Comparison of ENCODE assay signal across 8 cellular contexts in genomic region chr16:30761427-30761927, GRCh38. TPM values are rescaled to one million over a fixed set of nuclear protein-coding genes. Genes with fewer than 3 reads are reported as not detected.
DNase-seq lines count a peak whose midpoint lies in the region; ATAC-seq and TF ChIP-seq lines count a peak whose summit lies in the region.

No MANE protein-coding gene starts in this region.

- DNase-seq in DMS53 (lab: John Stamatoyannopoulos, UW) (peak; percentile 66), DMS53 treated with DMSO at 0.1 percent for 48 hours (lab: John Stamatoyannopoulos, UW; ENCODE audit: unreplicated experiment) (no peak), NCI-H510A (lab: John Stamatoyannopoulos, UW) (peak; percentile 48), esophagus muscularis mucosa (ENCODE audit: extremely low spot score) (no peak), NCI-H1436 (lab: John Stamatoyannopoulos, UW) (no peak)
- peak; percentile 76 for DNase-seq in activated CD8-positive, alpha-beta memory T cell treated with anti-CD3 and anti-CD28 coated beads for 24 hours

- peaks cover 30 to 39% (median 31%) of the 10 kb centered on the region in 4 donors for H3K4me1 ChIP-seq in esophagus muscularis mucosa

- no peak for TF ChIP-seq POLR2A in esophagus muscularis mucosa (IDR thresholded peaks at IDR 0.05; ENCODE audit: low read depth)

- peak overlapping the region; percentile 78 for H3K4me2 ChIP-seq in neural cell (ENCODE audit: low read length)

- no peak for TF ChIP-seq RAD21 in neural cell (conservative IDR thresholded peaks at IDR 0.05)

- peak overlapping the region; percentile 35 for H2AFZ ChIP-seq in neural cell (ENCODE audit: low read depth, low read length)

- peak overlapping the region; percentile 78 to 90 (median 84) for H3K4me3 ChIP-seq in esophagus muscularis mucosa
- peak overlapping the region; percentile 91 for H3K4me3 ChIP-seq in neural cell (ENCODE audit: low read length)

- TF ChIP-seq EP300 in esophagus muscularis mucosa (IDR thresholded peaks at IDR 0.05) (no peak), neural cell (conservative IDR thresholded peaks at IDR 0.05; ENCODE audit: poor library complexity, severe bottlenecking) (no peak)

- H3K79me2 ChIP-seq in neural cell (replicated peaks; ENCODE audit: insufficient read depth, low read length): peaks cover 26% of the 10 kb centered on the region

- H3K27ac ChIP-seq in esophagus muscularis mucosa (replicated peaks in 1 of 4): peak overlapping the region; percentile 88 to 96 (median 94)
- H3K27ac ChIP-seq in neural cell (ENCODE audit: low read length): peak overlapping the region; percentile 81

- H3K9me3 ChIP-seq in esophagus muscularis mucosa (no peaks in the 10 kb centered on the region), neural cell (ENCODE audit: low read length) (no peaks in the 10 kb centered on the region)

- TF ChIP-seq CTCF in esophagus muscularis mucosa (IDR thresholded peaks at IDR 0.05) (no peak), neural cell (IDR thresholded peaks at IDR 0.05; ENCODE audit: poor library complexity, severe bottlenecking) (no peak)

- no peaks in the 10 kb centered on the region for H4K20me1 ChIP-seq in neural cell (ENCODE audit: insufficient read depth)

- WGBS in esophagus muscularis mucosa: 1% methylated on average over 23 of the region's 64 CpGs

- no peaks in the 10 kb centered on the region for H3F3A ChIP-seq in neural cell (ENCODE audit: insufficient read depth, low read length, poor library complexity, severe bottlenecking)

- H3K9me2 ChIP-seq in neural cell (ENCODE audit: insufficient read depth, low read length): no peaks in the 10 kb centered on the region

- H3K36me3 ChIP-seq in esophagus muscularis mucosa (peaks cover 29 to 60% (median 52%) of the 10 kb centered on the region in 4 donors), neural cell (ENCODE audit: insufficient read depth, low read length) (no peaks in the 10 kb centered on the region)

- H3K27me3 ChIP-seq in esophagus muscularis mucosa: no peaks in the 10 kb centered on the region
- no peaks in the 10 kb centered on the region for H3K27me3 ChIP-seq in neural cell (ENCODE audit: insufficient read depth, low read depth, low read length)

- ATAC-seq in HG02884 (IDR thresholded peaks at IDR 0.05; ENCODE audit: unreplicated experiment): peak; percentile 15

- intact Hi-C loops in esophagus muscularis mucosa (cut with DNase I): no loop called here

- H3K9ac ChIP-seq in neural cell (ENCODE audit: low read length): peak overlapping the region; percentile 86

TF ChIP-seq in neural cell, 6 proteins besides CTCF, POLR2A, EP300 and RAD21:
- no peak for TF ChIP-seq REST (IDR thresholded peaks at IDR 0.05; ENCODE audit: borderline replicate concordance)
- no peak for TF ChIP-seq SMC3 (conservative IDR thresholded peaks at IDR 0.05; ENCODE audit: poor library complexity)
- peak; percentile 3 for TF ChIP-seq POLR2AphosphoS5 (IDR thresholded peaks at IDR 0.05)
TF ChIP-seq in neural cell: peak in this region for 1.

RNA-seq across cellular contexts. Expression of gene CFAP119, which starts 0.4 kb away (rescaled TPM):
- 1 to 10 TPM in 2 of 4 donors, under 1 TPM in 2; 0.42 to 2.9 (median 1.4) TPM for total RNA-seq in esophagus muscularis mucosa
- 17.0 and 23.3 TPM in 2 replicates for polyA plus RNA-seq in neural cell
- 5.4 and 5.8 TPM in 2 replicates for polyA minus RNA-seq in neural cell

RNA-seq across cellular contexts. Expression of gene RNF40, which starts 0.6 kb away (rescaled TPM):
- total RNA-seq in esophagus muscularis mucosa: 10 to 100 TPM; 61.9 to 86.9 (median 67.0) TPM
- 85.2 and 94.4 TPM in 2 replicates for polyA plus RNA-seq in neural cell
- polyA minus RNA-seq in neural cell: 149 and 163 TPM in 2 replicates

RNA-seq across cellular contexts. Expression of gene PHKG2, which starts 13.3 kb away (rescaled TPM):
- 10 to 100 TPM; 22.4 to 25.8 (median 23.5) TPM for total RNA-seq in esophagus muscularis mucosa
- polyA plus RNA-seq in neural cell: 41.5 and 55.2 TPM in 2 replicates
- 13.9 and 14.4 TPM in 2 replicates for polyA minus RNA-seq in neural cell

RNA-seq across cellular contexts. Expression of gene ZNF629, which starts 25.5 kb away (rescaled TPM):
- total RNA-seq in esophagus muscularis mucosa: 10 to 100 TPM; 10.4 to 17.1 (median 15.4) TPM
- polyA plus RNA-seq in neural cell: 10.4 and 14.1 TPM in 2 replicates
- polyA minus RNA-seq in neural cell: 29.5 and 31.7 TPM in 2 replicates

Comparison
In these comparisons a context has a peak if more than half of its experiments do, and no peak if none do; other contexts are left out.
1. DNase-seq: peak in DMS53 (single experiment), NCI-H510A (single experiment) and activated CD8-positive, alpha-beta memory T cell treated with anti-CD3 and anti-CD28 coated beads for 24 hours (single experiment); none in DMS53 treated with DMSO at 0.1 percent for 48 hours (single experiment), esophagus muscularis mucosa (single experiment) and NCI-H1436 (single experiment).